ENCODE assay signal across 19 cellular contexts in genomic region chrX:47507204-47507878, GRCh38.
"Had no signal": no experiment of that assay in that cellular context is flagged by ENCODE, and none has a peak within 500 bp of the region (broad histone marks: within the 10 kb centered on the region; RNA-seq: fewer than 3 reads in every experiment).

No MANE protein-coding gene starts in this region.

- H3K4me2 ChIP-seq: smooth muscle cell had no signal

- FAIRE-seq: pancreas, urothelium cell line had no signal

- H3K4me3 Mint-ChIP-seq: nephron, type B pancreatic cell had no signal

- H3K9me3 Mint-ChIP-seq: nephron, type B pancreatic cell had no signal

- H3K4me1 ChIP-seq: foreskin keratinocyte, pancreas, suprapubic skin, thyroid gland had no signal

- H3K36me3 Mint-ChIP-seq: type B pancreatic cell had no signal

- H3K4me3 ChIP-seq: lung, pancreas, smooth muscle cell, suprapubic skin, thyroid gland had no signal

- H3K36me3 ChIP-seq: pancreas, suprapubic skin, thyroid gland had no signal

- H3K27ac Mint-ChIP-seq: nephron, progenitor cell of endocrine pancreas, type B pancreatic cell had no signal

- H3K27me3 ChIP-seq: foreskin keratinocyte, suprapubic skin, thyroid gland had no signal

- H3K9me3 ChIP-seq: pancreas, suprapubic skin, thyroid gland had no signal

- H3K27ac ChIP-seq: foreskin keratinocyte, pancreas, suprapubic skin, thyroid gland had no signal

- ATAC-seq: foreskin keratinocyte; left colon; left ventricle myocardium superior; pancreas; right cardiac atrium; stimulated activated naive CD8-positive, alpha-beta T cell treated with anti-CD3 and anti-CD28 coated beads, Interleukin-15, Interleukin-2, amounts not matched to agents 100 U/mL and 50 U/mL, for 24 hours had no signal

- DNase-seq: dermis blood vessel endothelial cell; foreskin keratinocyte; left colon; left ventricle myocardium superior; mesenchymal stem cell; midbrain; occipital lobe; pancreas; right cardiac atrium; stimulated activated CD4-positive, alpha-beta T cell treated with anti-CD3 and anti-CD28 coated beads, Interleukin-2, amount 100 ng/mL, for 48 hours; stimulated activated naive CD8-positive, alpha-beta T cell treated with anti-CD3 and anti-CD28 coated beads, Interleukin-15, Interleukin-2, amounts not matched to agents 100 U/mL and 50 U/mL, for 24 hours; thyroid gland had no signal
